1 cellular context compared by ENCODE assay signal in the genomic region with DNA sequence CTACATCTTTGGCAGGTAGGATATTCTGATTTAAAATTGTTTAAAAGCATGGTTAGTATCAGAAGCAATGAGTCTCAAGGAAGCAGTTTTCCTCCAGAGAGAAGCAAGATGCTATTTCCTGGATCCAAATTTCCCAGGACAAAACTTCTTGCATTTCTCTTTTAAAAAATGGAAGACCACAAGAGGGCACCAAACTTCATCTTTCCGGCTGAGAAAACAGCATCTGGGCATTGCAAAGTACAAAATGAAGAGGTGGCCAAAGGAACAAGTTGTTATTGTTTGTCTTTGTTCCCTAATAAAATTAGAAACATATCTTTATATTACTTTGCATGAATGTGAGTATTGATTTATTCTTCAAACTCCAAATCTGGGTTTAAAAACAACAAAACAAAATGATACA.
TF ChIP-seq lines count a peak whose summit lies in the region.

No MANE protein-coding gene starts in this region.

TF ChIP-seq in WTC11, 78 proteins besides CTCF, POLR2A, EP300 and RAD21 (continued from another document):
- TF ChIP-seq, protein P1, sequence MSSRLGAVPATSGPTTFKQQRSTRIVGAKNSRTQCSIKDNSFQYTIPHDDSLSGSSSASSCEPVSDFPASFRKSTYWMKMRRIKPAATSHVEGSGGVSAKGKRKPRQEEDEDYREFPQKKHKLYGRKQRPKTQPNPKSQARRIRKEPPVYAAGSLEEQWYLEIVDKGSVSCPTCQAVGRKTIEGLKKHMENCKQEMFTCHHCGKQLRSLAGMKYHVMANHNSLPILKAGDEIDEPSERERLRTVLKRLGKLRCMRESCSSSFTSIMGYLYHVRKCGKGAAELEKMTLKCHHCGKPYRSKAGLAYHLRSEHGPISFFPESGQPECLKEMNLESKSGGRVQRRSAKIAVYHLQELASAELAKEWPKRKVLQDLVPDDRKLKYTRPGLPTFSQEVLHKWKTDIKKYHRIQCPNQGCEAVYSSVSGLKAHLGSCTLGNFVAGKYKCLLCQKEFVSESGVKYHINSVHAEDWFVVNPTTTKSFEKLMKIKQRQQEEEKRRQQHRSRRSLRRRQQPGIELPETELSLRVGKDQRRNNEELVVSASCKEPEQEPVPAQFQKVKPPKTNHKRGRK (CRISPR knock-in tag; IDR thresholded peaks at IDR 0.05; ENCODE audit: borderline replicate concordance), result no peak
